Comparison of ENCODE assay signal across 8 cellular contexts in the genomic region with DNA sequence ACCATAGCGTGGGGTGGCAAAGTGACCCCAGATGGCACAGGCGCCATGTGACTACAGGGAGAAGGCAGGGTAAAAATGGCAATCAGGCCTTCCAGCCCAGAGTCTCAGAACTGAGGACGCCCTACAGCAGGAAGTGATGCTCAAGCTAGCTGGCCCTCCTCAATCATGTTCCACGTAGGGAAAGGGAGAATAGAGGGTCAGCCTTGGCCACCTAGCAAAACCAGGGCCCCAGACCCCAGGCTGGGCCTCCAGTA. TPM values are rescaled to one million over a fixed set of nuclear protein-coding genes. Genes with fewer than 3 reads are reported as not detected.
A peak's percentile ranks its signal among the peaks of the same experiment; 100 is the strongest.
DNase-seq lines count a peak whose midpoint lies in the region; ATAC-seq and TF ChIP-seq lines count a peak whose summit lies in the region.

No MANE protein-coding gene starts in this region.

- peak overlapping the region; percentile 96; the same call in 1 of the 2 replicates for H3K27ac ChIP-seq in HUES6 (ENCODE audit: low read depth, low read length)

- H3K27ac Mint-ChIP-seq in chondrocyte (ENCODE audit: unreplicated experiment), result peak overlapping the region; percentile 95
- peak overlapping the region; percentile 100 for H3K27ac Mint-ChIP-seq in natural killer cell

- H3K9ac ChIP-seq in HUES6 (ENCODE audit: low read length), result peak overlapping the region; percentile 90

- H3K27me3 Mint-ChIP-seq in chondrocyte (ENCODE audit: low read depth) (no peaks in the 10 kb centered on the region), natural killer cell (ENCODE audit: low read depth in 2 of 2) (no peaks in the 10 kb centered on the region)

- no peaks in the 10 kb centered on the region for H3K9me3 ChIP-seq in BE2C
- H3K9me3 ChIP-seq in HUES6 (ENCODE audit: control insufficient read depth, insufficient read depth, low read depth, low read length), result no peaks in the 10 kb centered on the region

- no peak for TF ChIP-seq CTCF in BE2C (IDR thresholded peaks at IDR 0.05; ENCODE audit: low read depth, low read length)
- TF ChIP-seq CTCF in chondrocyte (IDR thresholded peaks at IDR 0.05), result no peak
- no peak for TF ChIP-seq CTCF in natural killer cell (IDR thresholded peaks at IDR 0.05)

- H3K9me3 Mint-ChIP-seq in chondrocyte (ENCODE audit: low read depth) (no peaks in the 10 kb centered on the region), natural killer cell (no peaks in the 10 kb centered on the region)

- H3K4me3 ChIP-seq in BE2C (ENCODE audit: low read depth, low read length) (peak overlapping the region; percentile 77), HUES6 (ENCODE audit: low read depth, low read length) (peak overlapping the region; percentile 98)

- H3K36me3 Mint-ChIP-seq in chondrocyte (ENCODE audit: low read depth), result peaks cover 3% of the 10 kb centered on the region
- H3K36me3 Mint-ChIP-seq in natural killer cell, result no peaks in the 10 kb centered on the region

- H3K4me3 Mint-ChIP-seq in chondrocyte (ENCODE audit: unreplicated experiment) (peak overlapping the region; percentile 74), natural killer cell (peak overlapping the region; percentile 89)

- ATAC-seq in natural killer cell, result no peak
- no peak for ATAC-seq in HG03521 (IDR thresholded peaks at IDR 0.05; ENCODE audit: unreplicated experiment)

- H3K27me3 ChIP-seq in BE2C (no peaks in the 10 kb centered on the region), HUES6 (ENCODE audit: control insufficient read depth, insufficient read depth, low read length) (no peaks in the 10 kb centered on the region)

- H3K4me1 ChIP-seq in BE2C (peaks cover 10% of the 10 kb centered on the region), HUES6 (ENCODE audit: control insufficient read depth, insufficient read depth, low read length) (peaks cover 17% of the 10 kb centered on the region)

- H3K36me3 ChIP-seq in BE2C, result peaks cover 51% of the 10 kb centered on the region
- peaks cover 59% of the 10 kb centered on the region for H3K36me3 ChIP-seq in HUES6 (ENCODE audit: control insufficient read depth, insufficient read depth, low read length)

- peaks cover 33% of the 10 kb centered on the region for H3K4me1 Mint-ChIP-seq in chondrocyte (ENCODE audit: low read depth)
- H3K4me1 Mint-ChIP-seq in natural killer cell, result peaks cover 45 to 58% of the 10 kb centered on the region in 2 donors

- no peak for DNase-seq in BE2C
- DNase-seq in chondrocyte (ENCODE audit: low spot score), result no peak
- no peak for DNase-seq in natural killer cell
- DNase-seq in NCI-H2029 treated with DMSO at 0.1 percent for 48 hours (lab: John Stamatoyannopoulos, UW), result no peak
- no peak for DNase-seq in NCI-H526 (lab: John Stamatoyannopoulos, UW)
- DNase-seq in posterior vena cava (ENCODE audit: low spot score), result no peak

- intact Hi-C loops in natural killer cell (cut with micrococcal nuclease) (loop anchor here (1.0 to 5.0 kb wide), 6 partner anchors 11 to 84 kb away; partner anchors contain the start of genes CLCF1 and SSH3), posterior vena cava (cut with DNase I) (no loop called here)

RNA-seq across cellular contexts. Expression of gene ANKRD13D, which starts 1.0 kb away (rescaled TPM):
- 133 TPM for polyA plus RNA-seq in BE2C (2012; ENCODE audit: insufficient read depth, insufficient read length, low read depth)
- total RNA-seq in chondrocyte (40.0 to 51.8 TPM (median 47.8 TPM) in 3 replicates), natural killer cell (100 to 1,000 TPM; 212 to 316 (median 231) TPM), posterior vena cava (10 to 100 TPM; 40.7 to 42.8 TPM)

RNA-seq across cellular contexts. Expression of gene SSH3, which starts 15.2 kb away (rescaled TPM):
- 3.9 TPM for polyA plus RNA-seq in BE2C (2012; ENCODE audit: insufficient read depth, insufficient read length, low read depth)
- total RNA-seq in chondrocyte (19.8 to 30.0 TPM (median 28.4 TPM) in 3 replicates), natural killer cell (10 to 100 TPM; 34.3 to 42.7 (median 38.1) TPM), posterior vena cava (10 to 100 TPM; 23.5 to 26.2 TPM)

RNA-seq across cellular contexts. Expression of gene GRK2, which starts 21.9 kb away (rescaled TPM):
- polyA plus RNA-seq in BE2C (2012; ENCODE audit: insufficient read depth, insufficient read length, low read depth), result 272 TPM
- total RNA-seq in chondrocyte (34.0 to 38.3 TPM (median 36.1 TPM) in 3 replicates), natural killer cell (100 to 1,000 TPM; 390 to 482 (median 441) TPM), posterior vena cava (10 to 100 TPM; 50.4 to 58.2 TPM)
